Comparison of ENCODE assay signal across 8 cellular contexts in genomic region chr9:111632051-111632450, GRCh38. TPM values are rescaled to one million over a fixed set of nuclear protein-coding genes. Genes with fewer than 3 reads are reported as not detected.
A peak's percentile ranks its signal among the peaks of the same experiment; 100 is the strongest.
DNase-seq lines count a peak whose midpoint lies in the region; ATAC-seq and TF ChIP-seq lines count a peak whose summit lies in the region.

No MANE protein-coding gene starts in this region.

- H3K27ac Mint-ChIP-seq in MCF 10A (ENCODE audit: low read depth, unreplicated experiment): peak overlapping the region; percentile 82

- peak; percentile 37 to 47 for DNase-seq in AML-193 (lab: John Stamatoyannopoulos, UW)
- no peak for DNase-seq in Jurkat, Clone E6-1 (ENCODE audit: low read depth, low spot score)
- peak; percentile 9 for DNase-seq in MCF 10A (ENCODE audit: unreplicated experiment)
- DNase-seq in NCI-H2171 (lab: John Stamatoyannopoulos, UW): no peak
- DNase-seq in posterior cingulate gyrus: no peak

- H3K36me3 Mint-ChIP-seq in MCF 10A (ENCODE audit: insufficient read depth, unreplicated experiment): no peaks in the 10 kb centered on the region

- BruUV-seq in MCF 10A (replicated peaks; lab: Mats Ljungman, UMichigan): no TSS peak

- no peaks in the 10 kb centered on the region for H3K9me3 ChIP-seq in muscle layer of colon (ENCODE audit: low read length)

- ATAC-seq in GM19324 (IDR thresholded peaks at IDR 0.05; ENCODE audit: low FRiP score, unreplicated experiment): no peak
- no peak for ATAC-seq in HG02981 (IDR thresholded peaks at IDR 0.05; ENCODE audit: unreplicated experiment)

- no peaks in the 10 kb centered on the region for H3K27me3 ChIP-seq in muscle layer of colon (ENCODE audit: control insufficient read depth in 1 of 2, insufficient read depth in 2 of 2, low read length in 2 of 2)

- no peaks in the 10 kb centered on the region for H3K36me3 ChIP-seq in muscle layer of colon (ENCODE audit: insufficient read depth, low read length)

- H3K27ac ChIP-seq in muscle layer of colon (ENCODE audit: low read depth, low read length): peak overlapping the region; percentile 88

- H3K9me3 Mint-ChIP-seq in MCF 10A (ENCODE audit: unreplicated experiment): no peaks in the 10 kb centered on the region

- no peak for TF ChIP-seq CTCF in MCF 10A (IDR thresholded peaks at IDR 0.05; ENCODE audit: unreplicated experiment)

- POLR2A ChIA-PET in MCF 10A (lab: Yijun Ruan, JAX): interaction anchor here (1.0 to 7.1 kb wide), 20 partner anchors 9 to 330 kb away, joined by 3 to 88 read pairs (median 7); partner anchors contain the start of genes GNG10, PTGR1, UGCG and ZNF483

- peaks cover 21% of the 10 kb centered on the region for H3K4me1 ChIP-seq in muscle layer of colon (ENCODE audit: insufficient read depth, low read length)

- H3K4me1 Mint-ChIP-seq in MCF 10A (ENCODE audit: insufficient read depth, unreplicated experiment): peaks cover 37% of the 10 kb centered on the region

- peak overlapping the region; percentile 84 for H3K4me3 ChIP-seq in Jurkat, Clone E6-1 (ENCODE audit: low read length)
- H3K4me3 ChIP-seq in muscle layer of colon (ENCODE audit: low read depth in 1 of 2, low read length in 2 of 2): peak overlapping the region; percentile 76 to 94

- H3K9ac ChIP-seq in muscle layer of colon (ENCODE audit: low read length): peak overlapping the region; percentile 66

- H3K4me3 Mint-ChIP-seq in MCF 10A (ENCODE audit: unreplicated experiment): peak overlapping the region; percentile 99

- intact Hi-C loops in MCF 10A (cut with micrococcal nuclease): loop anchor here (5.0 kb wide), 1 partner anchor 60 kb away; no protein-coding TSS in a partner anchor
- intact Hi-C loops in posterior cingulate gyrus (cut with DNase I): no loop called here

- H3K27me3 Mint-ChIP-seq in MCF 10A (ENCODE audit: insufficient read depth, unreplicated experiment): no peaks in the 10 kb centered on the region

- CTCF ChIA-PET in MCF 10A (lab: Yijun Ruan, JAX): interaction anchor here (1.0 kb wide), 1 partner anchor 34 kb away, joined by 3 read pairs; no protein-coding TSS in a partner anchor

RNA-seq across cellular contexts. Expression of gene DNAJC25, which starts 0.9 kb away (rescaled TPM):
- 5.1 TPM for polyA plus RNA-seq in Jurkat, Clone E6-1 (2012; ENCODE audit: insufficient read depth, insufficient read length)
- 10.9 and 11.6 TPM in 2 replicates for total RNA-seq in MCF 10A (2022)

RNA-seq across cellular contexts. Expression of gene GNG10, which starts 29.4 kb away (rescaled TPM):
- polyA plus RNA-seq in Jurkat, Clone E6-1 (2012; ENCODE audit: insufficient read depth, insufficient read length): 19.8 TPM
- total RNA-seq in MCF 10A (2022): 42.0 and 61.7 TPM in 2 replicates

RNA-seq across cellular contexts. Expression of gene PTGR1, which starts 32.6 kb away (rescaled TPM):
- not detected for polyA plus RNA-seq in Jurkat, Clone E6-1 (2012; ENCODE audit: insufficient read depth, insufficient read length)
- total RNA-seq in MCF 10A (2022): 27.4 and 27.8 TPM in 2 replicates

Comparison
In these comparisons a context has a peak if more than half of its experiments do, and no peak if none do; other contexts are left out.
1. DNase-seq: peak in AML-193 (2 of 2) and MCF 10A (single experiment); none in Jurkat, Clone E6-1 (single experiment), NCI-H2171 (single experiment) and posterior cingulate gyrus (0 of 10).